In the genomic region with DNA sequence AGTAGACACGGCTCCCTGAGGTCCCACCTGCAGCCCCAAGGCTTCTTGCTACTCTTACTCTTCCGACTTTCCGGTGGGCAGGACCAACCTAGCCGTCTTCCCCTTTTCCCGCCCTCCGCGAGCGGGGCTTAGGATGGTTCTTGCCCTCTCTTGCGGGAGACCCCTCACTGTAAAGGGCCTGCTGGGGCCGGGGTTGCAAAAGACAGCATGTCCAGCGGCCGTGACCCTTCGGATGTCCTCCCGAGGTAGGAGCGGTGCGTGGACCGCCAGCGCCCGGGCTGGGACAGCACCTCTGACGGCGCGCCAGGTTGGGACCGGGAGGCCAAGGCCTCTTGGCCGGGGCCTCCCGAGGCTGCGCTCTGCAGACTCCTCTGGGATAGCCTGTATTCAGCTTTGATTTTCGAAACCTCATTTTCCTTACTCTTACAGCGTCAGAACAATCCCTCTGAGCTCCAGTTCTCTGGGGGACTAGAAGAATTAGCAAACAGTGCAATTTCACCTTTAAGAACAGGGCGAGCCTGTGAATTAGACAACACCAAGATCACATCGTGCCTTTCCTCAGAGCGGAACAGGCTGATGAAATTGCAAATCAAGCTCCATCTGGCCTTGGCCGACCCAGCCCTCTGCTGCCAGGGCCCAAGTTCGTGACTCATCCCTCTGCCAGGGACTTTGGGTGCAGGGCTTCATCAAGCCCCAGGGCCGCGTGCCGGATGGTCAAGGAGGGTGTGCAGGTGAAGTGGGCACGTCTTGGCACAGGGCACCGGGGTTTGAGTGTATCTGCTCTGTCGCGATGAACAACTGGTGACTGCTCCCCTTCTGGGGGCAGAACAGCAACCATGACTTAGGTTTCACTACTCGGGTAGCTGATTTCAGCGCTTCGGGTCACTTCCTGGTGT, we compare ENCODE assay signal across 8 cellular contexts. TPM values are rescaled to one million over a fixed set of nuclear protein-coding genes. Genes with fewer than 3 reads are reported as not detected.
DNase-seq lines count a peak whose midpoint lies in the region; ATAC-seq and TF ChIP-seq lines count a peak whose summit lies in the region.

No MANE protein-coding gene starts in this region.

- peaks cover 9% of the 10 kb centered on the region; the same call in 1 of the 2 replicates for H3F3A ChIP-seq in GM23338 (replicated peaks; ENCODE audit: low read depth)

- H3K4me2 ChIP-seq in GM23338 = peak overlapping the region; percentile 99

- H3K9me3 ChIP-seq in left ventricle myocardium inferior (replicated peaks) = no peaks in the 10 kb centered on the region

- peak overlapping the region; percentile 92 for H3K4me3 ChIP-seq in AG09309 (ENCODE audit: control insufficient read depth, low read depth, low read length)
- H3K4me3 ChIP-seq in GM23338 = peak overlapping the region; percentile 87
- peak overlapping the region; percentile 67 for H3K4me3 ChIP-seq in left ventricle myocardium inferior
- peak overlapping the region; percentile 72 for H3K4me3 ChIP-seq in skeletal muscle cell (ENCODE audit: low read depth, low read length)

- H2AFZ ChIP-seq in GM23338 = peak overlapping the region; percentile 98

- DNase-seq in AG09309 (ENCODE audit: low read depth) (peak; percentile 34), GM23338 (ENCODE audit: low spot score) (peak; percentile 61), left ventricle myocardium inferior (peak; percentile 16), skeletal muscle cell (ENCODE audit: low read depth) (no peak), pons (ENCODE audit: low spot score) (no peak), NCI-H1048 (lab: John Stamatoyannopoulos, UW) (no peak)
- DNase-seq in activated CD8-positive, alpha-beta T cell treated with anti-CD3 and anti-CD28 coated beads for 36 hours = no peak

- H3K4me3 Mint-ChIP-seq in GM23338 = peak overlapping the region; percentile 92
- H3K4me3 Mint-ChIP-seq in activated CD8-positive, alpha-beta T cell treated with anti-CD3 and anti-CD28 coated beads for 36 hours = peak overlapping the region; percentile 45

- H3K36me3 Mint-ChIP-seq in GM23338 (ENCODE audit: low read depth) = peaks cover 19% of the 10 kb centered on the region
- no peaks in the 10 kb centered on the region for H3K36me3 Mint-ChIP-seq in activated CD8-positive, alpha-beta T cell treated with anti-CD3 and anti-CD28 coated beads for 36 hours (ENCODE audit: low read depth)

- peaks cover 16% of the 10 kb centered on the region for H4K20me1 ChIP-seq in GM23338 (replicated peaks; ENCODE audit: insufficient read depth)

- H3K27me3 ChIP-seq in GM23338 (ENCODE audit: insufficient read depth) = peaks cover 44% of the 10 kb centered on the region
- peaks cover 15% of the 10 kb centered on the region for H3K27me3 ChIP-seq in left ventricle myocardium inferior (ENCODE audit: low read depth)

- H3K27me3 Mint-ChIP-seq in GM23338 (ENCODE audit: insufficient read depth, low read depth, poor library complexity) = peaks cover 31% of the 10 kb centered on the region
- H3K27me3 Mint-ChIP-seq in activated CD8-positive, alpha-beta T cell treated with anti-CD3 and anti-CD28 coated beads for 36 hours = peaks cover 29% of the 10 kb centered on the region

- no peak for TF ChIP-seq CTCF in AG09309 (IDR thresholded peaks at IDR 0.05; ENCODE audit: control insufficient read depth, insufficient read depth, low read depth, low read length, missing control alignments)
- no peak for TF ChIP-seq CTCF in GM23338 (conservative IDR thresholded peaks at IDR 0.05; ENCODE audit: low read depth in 2 of 2)
- TF ChIP-seq CTCF in activated CD8-positive, alpha-beta T cell treated with anti-CD3 and anti-CD28 coated beads for 36 hours (IDR thresholded peaks at IDR 0.05) = no peak
- no peak for TF ChIP-seq CTCF in left ventricle myocardium inferior (IDR thresholded peaks at IDR 0.05; ENCODE audit: borderline replicate concordance)

- peaks cover 11% of the 10 kb centered on the region; the same call in 1 of the 2 replicates for H3K79me2 ChIP-seq in GM23338 (replicated peaks; ENCODE audit: insufficient read depth)

- H3K9me3 Mint-ChIP-seq in GM23338 = no peaks in the 10 kb centered on the region
- H3K9me3 Mint-ChIP-seq in activated CD8-positive, alpha-beta T cell treated with anti-CD3 and anti-CD28 coated beads for 36 hours = no peaks in the 10 kb centered on the region

- peak overlapping the region; percentile 76; the same call in 1 of the 2 replicates for H3K27ac Mint-ChIP-seq in GM23338
- H3K27ac Mint-ChIP-seq in activated CD8-positive, alpha-beta T cell treated with anti-CD3 and anti-CD28 coated beads for 36 hours = no peak overlapping the region

- H3K36me3 ChIP-seq in GM23338 (ENCODE audit: insufficient read depth) (no peaks in the 10 kb centered on the region), left ventricle myocardium inferior (no peaks in the 10 kb centered on the region)

- POLR2A ChIA-PET in activated CD8-positive, alpha-beta T cell treated with anti-CD3 and anti-CD28 coated beads for 36 hours (lab: Charles Lee) = no interaction called here

- H3K27ac ChIP-seq in GM23338 (ENCODE audit: low read depth) (no peak overlapping the region), left ventricle myocardium inferior (replicated peaks) (no peak overlapping the region)

- CTCF ChIA-PET in activated CD8-positive, alpha-beta T cell treated with anti-CD3 and anti-CD28 coated beads for 36 hours (lab: Charles Lee) = interaction anchor here (1.1 to 1.7 kb wide), 2 partner anchors 92 to 170 kb away, joined by 4 to 5 read pairs; no protein-coding TSS in a partner anchor

- H3K4me1 Mint-ChIP-seq in GM23338 = peaks cover 32% of the 10 kb centered on the region
- H3K4me1 Mint-ChIP-seq in activated CD8-positive, alpha-beta T cell treated with anti-CD3 and anti-CD28 coated beads for 36 hours (ENCODE audit: low read depth) = peaks cover 7% of the 10 kb centered on the region

- intact Hi-C loops in activated CD8-positive, alpha-beta T cell treated with anti-CD3 and anti-CD28 coated beads for 36 hours (cut with micrococcal nuclease) = no loop called here
- intact Hi-C loops in left ventricle myocardium inferior (cut with micrococcal nuclease) = no loop called here

- H3K4me1 ChIP-seq in GM23338 (ENCODE audit: insufficient read depth) (peaks cover 14% of the 10 kb centered on the region), left ventricle myocardium inferior (peaks cover 18% of the 10 kb centered on the region)

- ATAC-seq in GM23338 (peak; percentile 43), GM21423 (IDR thresholded peaks at IDR 0.05; ENCODE audit: unreplicated experiment) (no peak)
- no peak for ATAC-seq in activated CD8-positive, alpha-beta T cell treated with anti-CD3 and anti-CD28 coated beads for 36 hours

- no peaks in the 10 kb centered on the region for H3K9me2 ChIP-seq in GM23338 (ENCODE audit: insufficient read depth)

TF ChIP-seq in GM23338, 12 proteins besides CTCF, POLR2A, EP300 and RAD21:
- TF ChIP-seq, protein P1, sequence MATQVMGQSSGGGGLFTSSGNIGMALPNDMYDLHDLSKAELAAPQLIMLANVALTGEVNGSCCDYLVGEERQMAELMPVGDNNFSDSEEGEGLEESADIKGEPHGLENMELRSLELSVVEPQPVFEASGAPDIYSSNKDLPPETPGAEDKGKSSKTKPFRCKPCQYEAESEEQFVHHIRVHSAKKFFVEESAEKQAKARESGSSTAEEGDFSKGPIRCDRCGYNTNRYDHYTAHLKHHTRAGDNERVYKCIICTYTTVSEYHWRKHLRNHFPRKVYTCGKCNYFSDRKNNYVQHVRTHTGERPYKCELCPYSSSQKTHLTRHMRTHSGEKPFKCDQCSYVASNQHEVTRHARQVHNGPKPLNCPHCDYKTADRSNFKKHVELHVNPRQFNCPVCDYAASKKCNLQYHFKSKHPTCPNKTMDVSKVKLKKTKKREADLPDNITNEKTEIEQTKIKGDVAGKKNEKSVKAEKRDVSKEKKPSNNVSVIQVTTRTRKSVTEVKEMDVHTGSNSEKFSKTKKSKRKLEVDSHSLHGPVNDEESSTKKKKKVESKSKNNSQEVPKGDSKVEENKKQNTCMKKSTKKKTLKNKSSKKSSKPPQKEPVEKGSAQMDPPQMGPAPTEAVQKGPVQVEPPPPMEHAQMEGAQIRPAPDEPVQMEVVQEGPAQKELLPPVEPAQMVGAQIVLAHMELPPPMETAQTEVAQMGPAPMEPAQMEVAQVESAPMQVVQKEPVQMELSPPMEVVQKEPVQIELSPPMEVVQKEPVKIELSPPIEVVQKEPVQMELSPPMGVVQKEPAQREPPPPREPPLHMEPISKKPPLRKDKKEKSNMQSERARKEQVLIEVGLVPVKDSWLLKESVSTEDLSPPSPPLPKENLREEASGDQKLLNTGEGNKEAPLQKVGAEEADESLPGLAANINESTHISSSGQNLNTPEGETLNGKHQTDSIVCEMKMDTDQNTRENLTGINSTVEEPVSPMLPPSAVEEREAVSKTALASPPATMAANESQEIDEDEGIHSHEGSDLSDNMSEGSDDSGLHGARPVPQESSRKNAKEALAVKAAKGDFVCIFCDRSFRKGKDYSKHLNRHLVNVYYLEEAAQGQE (IDR thresholded peaks at IDR 0.05; ENCODE audit: unreplicated experiment) = no peak
- TF ChIP-seq EZH2 (IDR thresholded peaks at IDR 0.05; ENCODE audit: low read depth, unreplicated experiment) (no peak), NANOG (IDR thresholded peaks at IDR 0.05; ENCODE audit: borderline replicate concordance) (no peak), POLR2AphosphoS5 (IDR thresholded peaks at IDR 0.05; ENCODE audit: low read depth) (no peak; the same call in 1 of the 2 replicates)

RNA-seq across cellular contexts. Expression of a gene that starts 0.8 kb away (rescaled TPM):
- 6.5 and 7.2 TPM in 2 replicates for total RNA-seq in GM23338 (2014; rRNA removed; shearing (Covaris generic))
- polyA plus RNA-seq in GM23338 (2016; fragmentation: Nextera tagmentation; extraction: Ambion mirVana) = 3.7 and 3.9 TPM in 2 replicates
- under 1 TPM; 0.13 to 0.18 TPM for total RNA-seq in activated CD8-positive, alpha-beta T cell treated with anti-CD3 and anti-CD28 coated beads for 36 hours
- total RNA-seq in left ventricle myocardium inferior = 0.33 TPM

RNA-seq across cellular contexts. Expression of a gene that starts 58.4 kb away (rescaled TPM):
- total RNA-seq in GM23338 (2014; rRNA removed; shearing (Covaris generic)) = 119 and 124 TPM in 2 replicates
- 135 and 136 TPM in 2 replicates for polyA plus RNA-seq in GM23338 (2016; fragmentation: Nextera tagmentation; extraction: Ambion mirVana)
- total RNA-seq in activated CD8-positive, alpha-beta T cell treated with anti-CD3 and anti-CD28 coated beads for 36 hours = 100 to 1,000 TPM in 1 of 2 experiments, 10 to 100 TPM in 1; 98.8 to 105 TPM
- 49.7 TPM for total RNA-seq in left ventricle myocardium inferior

RNA-seq across cellular contexts. Expression of a gene that starts 58.9 kb away (rescaled TPM):
- 46.8 and 47.3 TPM in 2 replicates for total RNA-seq in GM23338 (2014; rRNA removed; shearing (Covaris generic))
- 18.6 and 20.8 TPM in 2 replicates for polyA plus RNA-seq in GM23338 (2016; fragmentation: Nextera tagmentation; extraction: Ambion mirVana)
- 10 to 100 TPM; 20.6 to 20.8 TPM for total RNA-seq in activated CD8-positive, alpha-beta T cell treated with anti-CD3 and anti-CD28 coated beads for 36 hours
- 11.9 TPM for total RNA-seq in left ventricle myocardium inferior

Comparison
In these comparisons a context has a peak if more than half of its experiments do, and no peak if none do; other contexts are left out.
1. DNase-seq: peak in AG09309 (single experiment), GM23338 (single experiment) and left ventricle myocardium inferior (single experiment); none in activated CD8-positive, alpha-beta T cell treated with anti-CD3 and anti-CD28 coated beads for 36 hours (single experiment), skeletal muscle cell (single experiment), pons (single experiment) and NCI-H1048 (single experiment).
2. Peak in every context shown above with its lines, with median percentiles within 50 percentile points of each other: H3K4me3 ChIP-seq.